ENCODE assay signal across 7 cellular contexts in the genomic region with DNA sequence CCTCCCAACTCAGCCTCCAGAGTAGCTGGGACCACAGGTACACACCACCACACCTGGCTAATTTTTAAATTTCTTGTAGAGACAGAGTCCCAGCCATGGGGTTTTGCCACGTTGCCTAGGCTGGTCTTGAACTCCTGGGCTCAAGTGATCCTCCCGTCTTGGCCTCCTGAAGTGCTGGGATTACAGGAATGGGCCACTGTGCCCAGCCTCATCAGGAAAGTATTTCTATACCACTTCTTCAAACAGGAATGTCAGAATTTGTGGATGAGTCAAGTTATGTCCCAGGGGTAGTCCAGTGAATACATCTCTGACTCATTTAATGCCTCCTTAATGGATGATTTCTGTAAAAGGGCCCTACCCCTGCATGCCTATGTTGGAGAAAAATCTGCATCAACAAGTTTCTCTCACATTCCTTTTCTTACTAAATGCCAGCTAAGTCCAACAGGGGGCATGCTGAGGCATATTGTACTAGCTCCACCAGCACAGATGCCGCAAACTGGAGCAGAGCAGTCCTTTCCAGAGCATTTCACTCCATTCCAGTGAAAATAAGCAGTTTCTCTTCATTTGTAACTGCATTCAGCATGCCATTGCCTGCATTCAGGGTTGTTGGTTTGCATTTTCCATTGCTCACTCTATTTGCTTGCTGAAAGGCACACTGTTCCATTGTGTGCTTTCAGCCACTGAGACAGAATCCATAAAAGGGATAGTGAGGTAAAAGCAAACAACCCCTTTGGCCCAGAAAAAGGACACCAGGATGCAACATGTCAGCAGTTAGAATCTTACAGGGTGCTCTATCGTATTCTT. TPM values are rescaled to one million over a fixed set of nuclear protein-coding genes. Genes with fewer than 3 reads are reported as not detected.
DNase-seq lines count a peak whose midpoint lies in the region; ATAC-seq and TF ChIP-seq lines count a peak whose summit lies in the region.

No MANE protein-coding gene starts in this region.

- H3K4me2 ChIP-seq in DND-41 (ENCODE audit: insufficient read depth, low read length) = no peak overlapping the region
- H3K4me2 ChIP-seq in PC-3 (ENCODE audit: low read length) = no peak overlapping the region

- H3K4me1 ChIP-seq in DND-41 (ENCODE audit: insufficient read depth, low read length) (no peaks in the 10 kb centered on the region), PC-3 (ENCODE audit: insufficient read depth, low read length) (no peaks in the 10 kb centered on the region)

- H3K4me3 ChIP-seq in DND-41 (ENCODE audit: low read depth in 1 of 2, low read length in 2 of 2) (no peak overlapping the region), PC-3 (ENCODE audit: low read length) (no peak overlapping the region)

- no peaks in the 10 kb centered on the region for H3K36me3 Mint-ChIP-seq in chondrocyte (ENCODE audit: low read depth)

- CTCF ChIA-PET in PC-3 (lab: Charles Lee) = no interaction called here

- H3K27ac ChIP-seq in DND-41 (ENCODE audit: low read length) = no peak overlapping the region
- H3K27ac ChIP-seq in PC-3 (ENCODE audit: low read length) = no peak overlapping the region

- H3F3A ChIP-seq in PC-3 (ENCODE audit: low read length, unreplicated experiment) = no peaks in the 10 kb centered on the region

- BruUV-seq in PC-3 (replicated peaks; lab: Mats Ljungman, UMichigan) = no TSS peak

- peaks cover 4% of the 10 kb centered on the region for H3K27me3 ChIP-seq in DND-41 (ENCODE audit: insufficient read depth, low read length, poor library complexity)
- H3K27me3 ChIP-seq in PC-3 (ENCODE audit: low read length) = no peaks in the 10 kb centered on the region

- H2AFZ ChIP-seq in DND-41 (ENCODE audit: low read depth, low read length) = no peak overlapping the region
- no peak overlapping the region for H2AFZ ChIP-seq in PC-3 (ENCODE audit: low read length)

- H3K27ac Mint-ChIP-seq in chondrocyte (ENCODE audit: unreplicated experiment) = peak overlapping the region; percentile 84

- peak; percentile 74 for ATAC-seq in DND-41 (ENCODE audit: insufficient read depth, low read depth)
- peak; percentile 94 for ATAC-seq in left lobe of liver
- ATAC-seq in PC-3 = no peak

- H3K36me3 ChIP-seq in DND-41 (ENCODE audit: insufficient read depth, low read length) (no peaks in the 10 kb centered on the region), PC-3 (ENCODE audit: low read depth, low read length) (no peaks in the 10 kb centered on the region)

- no peaks in the 10 kb centered on the region for H3K79me2 ChIP-seq in DND-41 (ENCODE audit: insufficient read depth, low read length)
- no peaks in the 10 kb centered on the region for H3K79me2 ChIP-seq in PC-3 (ENCODE audit: low read length)

- H3K9ac ChIP-seq in DND-41 (ENCODE audit: low read depth, low read length) (no peak overlapping the region), PC-3 (ENCODE audit: low read length) (no peak overlapping the region)

- TF ChIP-seq CTCF in DND-41 (IDR thresholded peaks at IDR 0.05; ENCODE audit: borderline replicate concordance, extremely low read depth, low read length, poor library complexity, severe bottlenecking) (peak; percentile 77), chondrocyte (IDR thresholded peaks at IDR 0.05) (peak; percentile 88), PC-3 (conservative IDR thresholded peaks at IDR 0.05; ENCODE audit: low read depth, low read length) (no peak)

- intact Hi-C loops in PC-3 (cut with micrococcal nuclease) = no loop called here

- no peaks in the 10 kb centered on the region for H3K27me3 Mint-ChIP-seq in chondrocyte (ENCODE audit: low read depth)

- H3K9me3 Mint-ChIP-seq in chondrocyte (ENCODE audit: low read depth) = no peaks in the 10 kb centered on the region

- H3K4me1 Mint-ChIP-seq in chondrocyte (ENCODE audit: low read depth) = peaks cover 45% of the 10 kb centered on the region

- DNase-seq in DND-41 (peak; percentile 49), HPDE6-E6E7 (ENCODE audit: extremely low spot score) (peak; percentile 90), SK-MEL-5 (ENCODE audit: low read depth, low spot score) (peak; percentile 87), chondrocyte (ENCODE audit: low spot score) (no peak), left lobe of liver (ENCODE audit: low spot score) (no peak), PC-3 (no peak)
- DNase-seq in stimulated activated naive CD4-positive, alpha-beta T cell treated with Interleukin-2 at 50 U/mL for 16 hours (lab: John Stamatoyannopoulos, UW) = peak; percentile 18

- POLR2A ChIA-PET in PC-3 (lab: Charles Lee; ENCODE audit: unreplicated experiment) = no interaction called here

- H3K9me2 ChIP-seq in PC-3 (replicated peaks; ENCODE audit: low read length) = no peaks in the 10 kb centered on the region

- in situ Hi-C loops in SK-MEL-5 (cut with HindIII; ENCODE audit: low pct_unique_long_range_greater_than_20kb, low sequenced_read_pairs) = no loop called here

- no peak overlapping the region for H3K4me3 Mint-ChIP-seq in chondrocyte (ENCODE audit: unreplicated experiment)

- H4K20me1 ChIP-seq in DND-41 (ENCODE audit: insufficient read depth, low read length) (no peaks in the 10 kb centered on the region), PC-3 (ENCODE audit: low read length) (no peaks in the 10 kb centered on the region)

- H3K9me3 ChIP-seq in DND-41 (ENCODE audit: insufficient read depth, low read length, severe bottlenecking) (no peaks in the 10 kb centered on the region), PC-3 (ENCODE audit: low read length) (no peaks in the 10 kb centered on the region)

RNA-seq across cellular contexts. Expression of gene CAVIN1, which starts 5.3 kb away (rescaled TPM):
- total RNA-seq in SK-MEL-5 (2014; rRNA removed; shearing (Covaris generic)) = 10.0 and 11.2 TPM in 2 replicates
- polyA plus RNA-seq in SK-MEL-5 (2015; cell fraction: cytosol; rRNA removed) = 7.4 and 11.9 TPM in 2 replicates
- polyA plus RNA-seq in SK-MEL-5 (2015; cell fraction: nucleus; rRNA removed) = 0.49 and 1.6 TPM in 2 replicates
- total RNA-seq in chondrocyte (501 to 877 TPM (median 874 TPM) in 3 replicates), left lobe of liver (12.3 TPM), PC-3 (2014; rRNA removed) (0.17 TPM in 1 of 2 replicates, not detected in the other)

RNA-seq across cellular contexts. Expression of gene ATP6V0A1, which starts 30.3 kb away (rescaled TPM):
- total RNA-seq in SK-MEL-5 (2014; rRNA removed; shearing (Covaris generic)) = 59.0 and 67.2 TPM in 2 replicates
- polyA plus RNA-seq in SK-MEL-5 (2015; cell fraction: cytosol; rRNA removed) = 79.9 and 96.7 TPM in 2 replicates
- 139 and 152 TPM in 2 replicates for polyA plus RNA-seq in SK-MEL-5 (2015; cell fraction: nucleus; rRNA removed)
- total RNA-seq in chondrocyte = 49.9 to 63.4 TPM (median 61.3 TPM) in 3 replicates
- total RNA-seq in left lobe of liver = 42.8 TPM
- 0.07 and 0.35 TPM in 2 replicates for total RNA-seq in PC-3 (2014; rRNA removed)

RNA-seq across cellular contexts. Expression of gene STAT3, which starts 40.1 kb away (rescaled TPM):
- total RNA-seq in SK-MEL-5 (2014; rRNA removed; shearing (Covaris generic)) = 99.5 and 103 TPM in 2 replicates
- 141 and 176 TPM in 2 replicates for polyA plus RNA-seq in SK-MEL-5 (2015; cell fraction: cytosol; rRNA removed)
- polyA plus RNA-seq in SK-MEL-5 (2015; cell fraction: nucleus; rRNA removed) = 117 and 121 TPM in 2 replicates
- total RNA-seq in chondrocyte (164 to 203 TPM (median 164 TPM) in 3 replicates), left lobe of liver (112 TPM), PC-3 (2014; rRNA removed) (not detected in 2 replicates)

Comparison
In these comparisons a context has a peak if more than half of its experiments do, and no peak if none do; other contexts are left out.
1. DNase-seq: peak in DND-41 (single experiment), HPDE6-E6E7 (single experiment), SK-MEL-5 (single experiment) and stimulated activated naive CD4-positive, alpha-beta T cell treated with Interleukin-2 at 50 U/mL for 16 hours (single experiment); none in chondrocyte (single experiment), left lobe of liver (single experiment) and PC-3 (single experiment).
2. RNA of gene CAVIN1, which starts 5.3 kb away (total RNA-seq): 501 to 877 TPM in chondrocyte; 12.3 TPM in left lobe of liver (single experiment), 10.0 to 11.2 TPM in SK-MEL-5 and 0.17 TPM in PC-3; every median in the first group is over 10 times any median in the second.
3. RNA of gene ATP6V0A1, which starts 30.3 kb away (total RNA-seq): 49.9 to 63.4 TPM in chondrocyte, 59.0 to 67.2 TPM in SK-MEL-5 and 42.8 TPM in left lobe of liver (single experiment); 0.07 to 0.35 TPM in PC-3; every median in the first group is over 10 times any median in the second.
4. RNA of gene STAT3, which starts 40.1 kb away (total RNA-seq): 164 to 203 TPM in chondrocyte, 112 TPM in left lobe of liver (single experiment) and 99.5 to 103 TPM in SK-MEL-5; not detected in PC-3; every median in the first group is over 10 times any median in the second.